8 cellular contexts compared by ENCODE assay signal in the genomic region with DNA sequence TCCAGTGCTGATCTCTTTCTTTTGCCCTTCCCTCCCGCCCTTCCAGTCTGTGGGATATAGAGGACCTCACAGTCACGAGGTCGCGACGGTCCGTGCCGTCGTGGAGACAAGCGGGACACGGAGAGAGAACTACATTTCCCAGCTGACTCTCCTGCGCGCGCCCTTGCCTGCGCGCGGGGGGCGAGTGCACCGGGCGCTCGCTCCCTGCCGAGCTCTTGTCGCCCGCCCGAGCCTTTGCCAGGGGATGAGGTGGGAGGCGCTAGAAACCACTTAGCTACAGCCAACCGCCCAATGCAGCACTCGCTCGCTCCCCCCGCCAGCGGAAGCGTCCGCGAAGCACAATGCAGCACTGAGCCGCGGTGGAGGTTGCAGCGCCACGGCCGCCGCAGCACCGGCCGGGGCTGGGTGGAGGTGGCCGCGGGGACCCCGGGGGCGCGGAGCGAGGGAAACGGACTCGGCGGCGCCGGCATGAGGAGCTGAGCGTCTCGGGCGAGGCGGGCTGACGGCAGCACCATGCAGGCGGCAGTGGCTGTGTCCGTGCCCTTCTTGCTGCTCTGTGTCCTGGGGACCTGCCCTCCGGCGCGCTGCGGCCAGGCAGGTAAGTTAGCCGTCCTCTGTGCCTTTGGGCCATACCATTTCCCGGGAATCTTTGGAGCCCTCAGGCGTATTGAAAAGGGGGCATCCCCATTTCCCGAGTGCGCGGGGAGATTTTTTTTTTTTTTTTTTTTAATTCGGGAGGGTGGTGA. TPM values are rescaled to one million over a fixed set of nuclear protein-coding genes. Genes with fewer than 3 reads are reported as not detected.
DNase-seq lines count a peak whose midpoint lies in the region; ATAC-seq and TF ChIP-seq lines count a peak whose summit lies in the region.

A gene with protein sequence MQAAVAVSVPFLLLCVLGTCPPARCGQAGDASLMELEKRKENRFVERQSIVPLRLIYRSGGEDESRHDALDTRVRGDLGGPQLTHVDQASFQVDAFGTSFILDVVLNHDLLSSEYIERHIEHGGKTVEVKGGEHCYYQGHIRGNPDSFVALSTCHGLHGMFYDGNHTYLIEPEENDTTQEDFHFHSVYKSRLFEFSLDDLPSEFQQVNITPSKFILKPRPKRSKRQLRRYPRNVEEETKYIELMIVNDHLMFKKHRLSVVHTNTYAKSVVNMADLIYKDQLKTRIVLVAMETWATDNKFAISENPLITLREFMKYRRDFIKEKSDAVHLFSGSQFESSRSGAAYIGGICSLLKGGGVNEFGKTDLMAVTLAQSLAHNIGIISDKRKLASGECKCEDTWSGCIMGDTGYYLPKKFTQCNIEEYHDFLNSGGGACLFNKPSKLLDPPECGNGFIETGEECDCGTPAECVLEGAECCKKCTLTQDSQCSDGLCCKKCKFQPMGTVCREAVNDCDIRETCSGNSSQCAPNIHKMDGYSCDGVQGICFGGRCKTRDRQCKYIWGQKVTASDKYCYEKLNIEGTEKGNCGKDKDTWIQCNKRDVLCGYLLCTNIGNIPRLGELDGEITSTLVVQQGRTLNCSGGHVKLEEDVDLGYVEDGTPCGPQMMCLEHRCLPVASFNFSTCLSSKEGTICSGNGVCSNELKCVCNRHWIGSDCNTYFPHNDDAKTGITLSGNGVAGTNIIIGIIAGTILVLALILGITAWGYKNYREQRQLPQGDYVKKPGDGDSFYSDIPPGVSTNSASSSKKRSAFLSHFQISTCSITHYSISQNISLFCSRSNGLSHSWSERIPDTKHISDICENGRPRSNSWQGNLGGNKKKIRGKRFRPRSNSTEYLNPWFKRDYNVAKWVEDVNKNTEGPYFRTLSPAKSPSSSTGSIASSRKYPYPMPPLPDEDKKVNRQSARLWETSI (plus strand): TSS at position 299 of the 746 bp plus-strand sequence. CDS start 215 bp downstream, at position 514.

- H3K4me1 ChIP-seq in DOHH2 (ENCODE audit: control insufficient read depth, low read length) (peaks cover 14% of the 10 kb centered on the region), KMS-11 (ENCODE audit: low read depth, poor library complexity, severe bottlenecking) (peaks cover 25% of the 10 kb centered on the region), Peyer's patch (peaks cover 0 to 8% (median 1%) of the 10 kb centered on the region in 4 donors)

- peaks cover 6% of the 10 kb centered on the region for H3K4me1 Mint-ChIP-seq in activated T-helper 1 cell treated with anti-CD3 and anti-CD28 coated beads, Interleukin-12 subunit alpha, Interleukin-12 subunit beta, Interleukin-2, Interleukin-4 antibody, amounts not matched to agents 30 ng/mL and 10 ng/mL and 1 ng/mL, durations not matched to agents 14 hours and 24 hours and 36 hours (ENCODE audit: low read depth)
- H3K4me1 Mint-ChIP-seq in natural killer cell: peaks cover 14 to 22% of the 10 kb centered on the region in 2 donors

- peaks cover 29% of the 10 kb centered on the region for H3K27me3 Mint-ChIP-seq in activated T-helper 1 cell treated with anti-CD3 and anti-CD28 coated beads, Interleukin-12 subunit alpha, Interleukin-12 subunit beta, Interleukin-2, Interleukin-4 antibody, amounts not matched to agents 30 ng/mL and 10 ng/mL and 1 ng/mL, durations not matched to agents 14 hours and 24 hours and 36 hours (ENCODE audit: insufficient read depth)
- H3K27me3 Mint-ChIP-seq in natural killer cell (ENCODE audit: low read depth in 2 of 2): peaks cover 10 to 12% of the 10 kb centered on the region in 2 donors

- H3K4me2 ChIP-seq in DOHH2 (ENCODE audit: low read length): peak within 1 kb of the TSS; percentile 84
- H3K4me2 ChIP-seq in KMS-11: peak within 1 kb of the TSS; percentile 92

- intact Hi-C loops in activated T-helper 1 cell treated with anti-CD3 and anti-CD28 coated beads, Interleukin-12 subunit alpha, Interleukin-12 subunit beta, Interleukin-2, Interleukin-4 antibody, amounts not matched to agents 30 ng/mL and 10 ng/mL and 1 ng/mL, durations not matched to agents 14 hours and 24 hours and 36 hours (cut with micrococcal nuclease): loop anchor here (1.0 to 2.0 kb wide), 2 partner anchors 58 to 285 kb away; a partner anchor contains a TSS
- intact Hi-C loops in natural killer cell (cut with micrococcal nuclease): loop anchor here (2.0 kb wide), 2 partner anchors 57 to 305 kb away; a partner anchor contains a TSS

- peak within 1 kb of the TSS; percentile 40 for H3K27ac Mint-ChIP-seq in activated T-helper 1 cell treated with anti-CD3 and anti-CD28 coated beads, Interleukin-12 subunit alpha, Interleukin-12 subunit beta, Interleukin-2, Interleukin-4 antibody, amounts not matched to agents 30 ng/mL and 10 ng/mL and 1 ng/mL, durations not matched to agents 14 hours and 24 hours and 36 hours
- peak within 1 kb of the TSS; percentile 9 to 76 for H3K27ac Mint-ChIP-seq in natural killer cell

- H3K4me3 Mint-ChIP-seq in activated T-helper 1 cell treated with anti-CD3 and anti-CD28 coated beads, Interleukin-12 subunit alpha, Interleukin-12 subunit beta, Interleukin-2, Interleukin-4 antibody, amounts not matched to agents 30 ng/mL and 10 ng/mL and 1 ng/mL, durations not matched to agents 14 hours and 24 hours and 36 hours: peak within 1 kb of the TSS; percentile 90
- H3K4me3 Mint-ChIP-seq in natural killer cell: peak within 1 kb of the TSS; percentile 93

- TF ChIP-seq POLR2A in Peyer's patch (IDR thresholded peaks at IDR 0.05): no peak

- H3K36me3 ChIP-seq in DOHH2 (ENCODE audit: control insufficient read depth, low read length) (no peaks in the 10 kb centered on the region), KMS-11 (ENCODE audit: insufficient read depth) (peaks cover 3% of the 10 kb centered on the region; the same call in 1 of the 2 replicates), Peyer's patch (no peaks in the 10 kb centered on the region)

- H3K9ac ChIP-seq in KMS-11: peak within 1 kb of the TSS; percentile 67; the same call in 1 of the 2 replicates

- no peaks in the 10 kb centered on the region for H4K20me1 ChIP-seq in DOHH2 (ENCODE audit: control insufficient read depth, insufficient read depth, low read depth, low read length)
- no peaks in the 10 kb centered on the region for H4K20me1 ChIP-seq in KMS-11 (ENCODE audit: insufficient read depth)

- H3K27ac ChIP-seq in DOHH2 (ENCODE audit: low read depth, low read length): peak within 1 kb of the TSS; percentile 13; the same call in 1 of the 2 replicates
- peak within 1 kb of the TSS; percentile 68 for H3K27ac ChIP-seq in KMS-11
- H3K27ac ChIP-seq in Peyer's patch: peak within 1 kb of the TSS; percentile 2 to 81 (median 20)

- H3K4me3 ChIP-seq in DOHH2 (ENCODE audit: low read length) (peak within 1 kb of the TSS; percentile 82), KMS-11 (IDR thresholded peaks at IDR 0.05; ENCODE audit: insufficient read depth, low read depth, low read length) (no peak within 1 kb of the TSS), Peyer's patch (peak within 1 kb of the TSS; percentile 66 to 78 (median 73)), fibroblast of mammary gland (ENCODE audit: control insufficient read depth, low read depth, low read length) (peak within 1 kb of the TSS; percentile 61)

- H3K9me2 ChIP-seq in DOHH2 (replicated peaks; ENCODE audit: control insufficient read depth, low read length): no peaks in the 10 kb centered on the region

- H3K79me2 ChIP-seq in DOHH2 (ENCODE audit: control insufficient read depth, low read length): no peaks in the 10 kb centered on the region
- H3K79me2 ChIP-seq in KMS-11 (ENCODE audit: insufficient read depth, low read depth): peaks cover 15% of the 10 kb centered on the region; the same call in 1 of the 2 replicates

- peak; percentile 92 for ATAC-seq in GM21786 (IDR thresholded peaks at IDR 0.05; ENCODE audit: unreplicated experiment)
- ATAC-seq in natural killer cell: peak; percentile 94 to 96 (median 95)

- H3K9me3 ChIP-seq in DOHH2 (ENCODE audit: control insufficient read depth, insufficient read depth, low read length): no peaks in the 10 kb centered on the region
- no peaks in the 10 kb centered on the region for H3K9me3 ChIP-seq in Peyer's patch

- H2AFZ ChIP-seq in KMS-11 (ENCODE audit: low read depth): peak within 1 kb of the TSS; percentile 99

- TF ChIP-seq CTCF in DOHH2 (IDR thresholded peaks at IDR 0.05; ENCODE audit: low read depth, low read length, poor library complexity, severe bottlenecking): peak; percentile 46
- TF ChIP-seq CTCF in KMS-11 (conservative IDR thresholded peaks at IDR 0.05; ENCODE audit: low read depth, low read length): no peak
- TF ChIP-seq CTCF in Peyer's patch (IDR thresholded peaks at IDR 0.05): no peak
- no peak for TF ChIP-seq CTCF in fibroblast of mammary gland (conservative IDR thresholded peaks at IDR 0.05; ENCODE audit: control insufficient read depth, insufficient read depth, low read depth, low read length)
- TF ChIP-seq CTCF in natural killer cell (IDR thresholded peaks at IDR 0.05): no peak

- H3K27me3 ChIP-seq in DOHH2 (ENCODE audit: control insufficient read depth, low read length) (peaks cover 9% of the 10 kb centered on the region), KMS-11 (ENCODE audit: insufficient read depth, low read depth) (no peaks in the 10 kb centered on the region), Peyer's patch (no peaks in the 10 kb centered on the region)

- DNase-seq in Peyer's patch (peak; percentile 80 to 95 (median 88)), fibroblast of mammary gland (ENCODE audit: low read depth) (peak; percentile 77), natural killer cell (peak; percentile 73)
- peak; percentile 66 for DNase-seq in activated T-helper 1 cell treated with anti-CD3 and anti-CD28 coated beads, Interleukin-12 subunit alpha, Interleukin-12 subunit beta, Interleukin-2, Interleukin-4 antibody, amounts not matched to agents 30 ng/mL and 10 ng/mL and 1 ng/mL, durations not matched to agents 14 hours and 24 hours and 36 hours (ENCODE audit: low spot score)
- peak; percentile 56 to 79 (median 68) for DNase-seq in stimulated activated naive CD4-positive, alpha-beta T cell (lab: John Stamatoyannopoulos, UW)

- no peaks in the 10 kb centered on the region for H3K9me3 Mint-ChIP-seq in activated T-helper 1 cell treated with anti-CD3 and anti-CD28 coated beads, Interleukin-12 subunit alpha, Interleukin-12 subunit beta, Interleukin-2, Interleukin-4 antibody, amounts not matched to agents 30 ng/mL and 10 ng/mL and 1 ng/mL, durations not matched to agents 14 hours and 24 hours and 36 hours
- H3K9me3 Mint-ChIP-seq in natural killer cell: no peaks in the 10 kb centered on the region

- 0 out of 2 replicates have a peak, but pooled peaks cover 2% of the 10 kb centered on the region for H3F3A ChIP-seq in DOHH2 (ENCODE audit: control insufficient read depth, insufficient read depth)

- H3K36me3 Mint-ChIP-seq in activated T-helper 1 cell treated with anti-CD3 and anti-CD28 coated beads, Interleukin-12 subunit alpha, Interleukin-12 subunit beta, Interleukin-2, Interleukin-4 antibody, amounts not matched to agents 30 ng/mL and 10 ng/mL and 1 ng/mL, durations not matched to agents 14 hours and 24 hours and 36 hours (ENCODE audit: low read depth): peaks cover 2% of the 10 kb centered on the region
- no peaks in the 10 kb centered on the region for H3K36me3 Mint-ChIP-seq in natural killer cell

RNA-seq across cellular contexts. Expression of the gene that starts here (rescaled TPM):
- total RNA-seq in Peyer's patch: 1 to 10 TPM in 3 of 4 donors, under 1 TPM in 1; 0.88 to 2.5 (median 1.6) TPM
- total RNA-seq in activated T-helper 1 cell treated with anti-CD3 and anti-CD28 coated beads, Interleukin-12 subunit alpha, Interleukin-12 subunit beta, Interleukin-2, Interleukin-4 antibody, amounts not matched to agents 30 ng/mL and 10 ng/mL and 1 ng/mL, durations not matched to agents 14 hours and 24 hours and 36 hours: 1.4 and 1.5 TPM in 2 replicates
- 1 to 10 TPM; 3.0 to 5.4 (median 3.7) TPM for total RNA-seq in natural killer cell

Comparison
In these comparisons a context has a peak if more than half of its experiments do, and no peak if none do; other contexts are left out.
1. H3K27ac ChIP-seq: peak in every context shown above with its lines; median percentile 68 in KMS-11; 20 in Peyer's patch; 13 in DOHH2.